Comparison of ENCODE assay signal across 9 cellular contexts in the genomic region with DNA sequence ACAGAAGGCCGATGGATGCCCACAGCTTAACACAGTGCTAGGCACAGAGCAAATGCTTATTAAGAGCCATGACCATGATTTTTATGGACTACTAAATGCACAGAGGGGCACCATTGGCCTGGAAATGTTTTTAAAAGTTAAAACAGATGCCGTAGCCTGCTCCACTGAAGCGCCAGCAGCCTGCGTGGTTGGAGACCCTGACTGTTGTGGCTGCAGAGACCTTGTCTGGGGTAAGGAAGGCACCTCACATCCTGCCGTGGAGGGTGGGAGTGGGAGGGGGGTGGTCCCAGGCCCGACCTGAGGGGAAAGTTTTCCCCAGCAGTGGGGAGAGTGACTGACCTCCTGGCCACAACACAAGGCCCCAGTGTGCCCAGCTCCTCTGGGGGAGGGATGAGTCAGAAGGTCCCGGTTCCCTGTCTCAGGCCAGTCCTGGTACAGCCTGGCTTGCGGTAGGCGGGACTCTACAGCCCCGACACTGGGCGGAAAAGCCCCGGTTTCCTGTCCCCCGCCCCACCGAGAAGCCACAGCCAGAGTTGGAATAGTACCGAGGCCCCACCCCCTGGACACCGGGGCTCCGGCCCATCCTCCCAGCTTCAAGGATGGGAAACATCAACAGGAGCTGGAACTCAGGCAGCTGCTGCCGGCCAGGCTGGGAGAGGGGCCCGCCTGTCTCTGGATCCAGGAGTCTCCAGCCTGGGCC. TPM values are rescaled to one million over a fixed set of nuclear protein-coding genes. Genes with fewer than 3 reads are reported as not detected.
DNase-seq lines count a peak whose midpoint lies in the region; ATAC-seq and TF ChIP-seq lines count a peak whose summit lies in the region.
"Had no signal": no experiment of that assay in that cellular context is flagged by ENCODE, and none has a peak within 500 bp of the region (broad histone marks: within the 10 kb centered on the region; RNA-seq: fewer than 3 reads in every experiment).

No MANE protein-coding gene starts in this region.

- H3K4me1 Mint-ChIP-seq in activated naive CD4-positive, alpha-beta T cell treated with anti-CD3 and anti-CD28 coated beads for 36 hours (ENCODE audit: low read depth), result peaks cover 6% of the 10 kb centered on the region
- H3K4me1 Mint-ChIP-seq in CD8-positive, alpha-beta T cell (ENCODE audit: low read depth), result peaks cover 8% of the 10 kb centered on the region

- H3K27ac ChIP-seq in body of pancreas, result peak overlapping the region in 2 of 4 donors; percentile 27 to 48
- no peak overlapping the region for H3K27ac ChIP-seq in CD8-positive, alpha-beta T cell (ENCODE audit: low read depth, low read length)

- CTCF ChIA-PET in activated naive CD4-positive, alpha-beta T cell treated with anti-CD3 and anti-CD28 coated beads for 36 hours (lab: Charles Lee), result interaction anchor here (0.7 to 5.3 kb wide), 7 partner anchors 15 to 289 kb away, joined by 3 to 50 read pairs (median 4); no protein-coding TSS in a partner anchor
- CTCF ChIA-PET in CD8-positive, alpha-beta T cell (lab: Charles Lee), result no interaction called here

- H3K4me1 ChIP-seq in body of pancreas, result no peaks in the 10 kb centered on the region
- peaks cover 6% of the 10 kb centered on the region for H3K4me1 ChIP-seq in CD8-positive, alpha-beta T cell (ENCODE audit: insufficient read depth, low read length)

- no peak overlapping the region for H3K27ac Mint-ChIP-seq in activated naive CD4-positive, alpha-beta T cell treated with anti-CD3 and anti-CD28 coated beads for 36 hours
- no peak overlapping the region for H3K27ac Mint-ChIP-seq in CD8-positive, alpha-beta T cell

- peaks cover 27% of the 10 kb centered on the region for H3K27me3 Mint-ChIP-seq in activated naive CD4-positive, alpha-beta T cell treated with anti-CD3 and anti-CD28 coated beads for 36 hours (ENCODE audit: low read depth)
- peaks cover 42% of the 10 kb centered on the region for H3K27me3 Mint-ChIP-seq in CD8-positive, alpha-beta T cell (ENCODE audit: low read depth)
- H3K27me3 Mint-ChIP-seq: brain had no signal

- H3K9me3 ChIP-seq in body of pancreas, result no peaks in the 10 kb centered on the region
- no peaks in the 10 kb centered on the region for H3K9me3 ChIP-seq in CD8-positive, alpha-beta T cell (ENCODE audit: low read length)

- peaks cover 0 to 17% of the 10 kb centered on the region in 2 donors for H3K27me3 ChIP-seq in body of pancreas
- H3K27me3 ChIP-seq in CD8-positive, alpha-beta T cell (ENCODE audit: insufficient read depth, low read length), result peaks cover 18% of the 10 kb centered on the region

- no peaks in the 10 kb centered on the region for H3K36me3 ChIP-seq in body of pancreas (replicated peaks in 1 of 2; ENCODE audit: insufficient read depth in 1 of 2, low read depth in 2 of 2)
- no peaks in the 10 kb centered on the region for H3K36me3 ChIP-seq in CD8-positive, alpha-beta T cell (ENCODE audit: insufficient read depth, low read length)

- no peak for TF ChIP-seq POLR2A in body of pancreas (IDR thresholded peaks at IDR 0.05)

- no peak overlapping the region for H3K4me3 ChIP-seq in body of pancreas
- H3K4me3 ChIP-seq in CD8-positive, alpha-beta T cell (ENCODE audit: low read depth, low read length), result no peak overlapping the region

- no peaks in the 10 kb centered on the region for H3K36me3 Mint-ChIP-seq in activated naive CD4-positive, alpha-beta T cell treated with anti-CD3 and anti-CD28 coated beads for 36 hours (ENCODE audit: low read depth)
- H3K36me3 Mint-ChIP-seq in CD8-positive, alpha-beta T cell, result no peaks in the 10 kb centered on the region
- H3K36me3 Mint-ChIP-seq: brain had no signal

- WGBS in body of pancreas, 2 donors, result 38 to 47% methylated on average over 8 to 19 of the region's 19 CpGs

- H3K4me3 Mint-ChIP-seq in activated naive CD4-positive, alpha-beta T cell treated with anti-CD3 and anti-CD28 coated beads for 36 hours, result no peak overlapping the region
- H3K4me3 Mint-ChIP-seq in CD8-positive, alpha-beta T cell, result no peak overlapping the region
- H3K4me3 Mint-ChIP-seq: brain had no signal

- TF ChIP-seq CTCF in body of pancreas (IDR thresholded peaks at IDR 0.05), result no peak
- TF ChIP-seq CTCF in CD8-positive, alpha-beta T cell (IDR thresholded peaks at IDR 0.05), result no peak

- intact Hi-C loops in body of pancreas (cut with DNase I), result loop anchor here (10.0 kb wide), 1 partner anchor 294 kb away; no protein-coding TSS in a partner anchor
- intact Hi-C loops in activated naive CD4-positive, alpha-beta T cell treated with anti-CD3 and anti-CD28 coated beads for 36 hours (cut with micrococcal nuclease), result no loop called here
- intact Hi-C loops in CD8-positive, alpha-beta T cell (cut with DNase I, micrococcal nuclease), result no loop called here

- POLR2A ChIA-PET in CD8-positive, alpha-beta T cell (lab: Charles Lee), result no interaction called here

- ATAC-seq in HG03095 (IDR thresholded peaks at IDR 0.05; ENCODE audit: unreplicated experiment), result peak; percentile 52
- peak; percentile 61 for ATAC-seq in body of pancreas
- no peak for ATAC-seq in HG03139 (IDR thresholded peaks at IDR 0.05; ENCODE audit: unreplicated experiment)
- ATAC-seq in CD8-positive, alpha-beta T cell, result no peak

- H3K9me3 Mint-ChIP-seq in activated naive CD4-positive, alpha-beta T cell treated with anti-CD3 and anti-CD28 coated beads for 36 hours, result no peaks in the 10 kb centered on the region
- no peaks in the 10 kb centered on the region for H3K9me3 Mint-ChIP-seq in CD8-positive, alpha-beta T cell
- H3K9me3 Mint-ChIP-seq: brain had no signal

- DNase-seq in body of pancreas (peak in 3 of 4 donors; percentile 44 to 52 (median 51)), kidney tubule cell (ENCODE audit: low spot score) (peak; percentile 59), stromal cell of bone marrow (ENCODE audit: low read depth) (peak; percentile 18)
- no peak for DNase-seq in activated CD4-positive, alpha-beta T cell treated with anti-CD3 and anti-CD28 coated beads, Interleukin-2, amount 50 U/mL, for 1 hour
- DNase-seq in activated naive CD4-positive, alpha-beta T cell treated with anti-CD3 and anti-CD28 coated beads for 36 hours, result no peak
- DNase-seq in CD8-positive, alpha-beta T cell, result no peak

RNA-seq across cellular contexts. Expression of a gene that starts 7.0 kb away (rescaled TPM):
- total RNA-seq in body of pancreas, result 1 to 10 TPM; 1.3 to 2.0 TPM
- not detected for total RNA-seq in activated naive CD4-positive, alpha-beta T cell treated with anti-CD3 and anti-CD28 coated beads for 36 hours
- total RNA-seq in CD8-positive, alpha-beta T cell, result not detected

Comparison
In these comparisons a context has a peak if more than half of its experiments do, and no peak if none do; other contexts are left out.
1. ATAC-seq: peak in HG03095 (single experiment) and body of pancreas (single experiment); none in HG03139 (single experiment) and CD8-positive, alpha-beta T cell (single experiment).
2. DNase-seq: peak in body of pancreas (3 of 4), kidney tubule cell (single experiment) and stromal cell of bone marrow (single experiment); none in activated CD4-positive, alpha-beta T cell treated with anti-CD3 and anti-CD28 coated beads, Interleukin-2, amount 50 U/mL, for 1 hour (single experiment), activated naive CD4-positive, alpha-beta T cell treated with anti-CD3 and anti-CD28 coated beads for 36 hours (single experiment) and CD8-positive, alpha-beta T cell (0 of 7).